ENCODE assay signal across 25 cellular contexts in the genomic region with DNA sequence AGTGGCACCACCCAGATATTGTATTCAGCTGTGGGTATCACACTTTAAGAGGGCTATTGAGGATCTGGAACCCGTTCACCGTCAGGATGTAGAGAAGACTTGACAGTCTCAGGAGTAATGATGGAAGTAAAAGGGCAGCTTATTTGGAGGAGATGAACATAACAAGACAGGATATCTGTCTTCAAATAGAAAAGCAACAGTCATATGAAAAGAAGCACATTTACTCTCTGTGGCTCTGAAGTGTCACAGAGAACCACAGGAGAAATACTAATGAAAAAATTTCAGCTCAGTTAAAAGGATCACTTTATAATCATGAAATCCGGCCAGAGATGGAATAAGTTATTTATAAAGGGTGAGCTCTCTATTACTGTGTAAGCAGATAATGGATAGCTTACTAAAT.
"Had no signal": no experiment of that assay in that cellular context is flagged by ENCODE, and none has a peak within 500 bp of the region (broad histone marks: within the 10 kb centered on the region; RNA-seq: fewer than 3 reads in every experiment).

No MANE protein-coding gene starts in this region.

- H3K36me3 Mint-ChIP-seq: mesothelial cell of epicardium; naive B cell; natural killer cell treated with Interleukin-12 subunit alpha and Interleukin-12 subunit beta and Interleukin-15 and Interleukin-18, amount 100 ng/mL, for 72 hours; neural progenitor cell; stimulated activated naive B cell treated with anti-CD40 and anti-IgM and Interleukin-4, amounts not matched to agents 10 μg/mL and 1 μg/mL and 100 μg/mL, for 72 hours had no signal

- H3K4me2 ChIP-seq: neural progenitor cell had no signal

- H3K9ac ChIP-seq: neural progenitor cell had no signal

- H3K9me3 ChIP-seq: colonic mucosa, esophagus muscularis mucosa, left lung, mucosa of descending colon, psoas muscle, sigmoid colon, spleen, stomach, thyroid gland, vagina had no signal

- H3K4me3 Mint-ChIP-seq: dendritic cell treated with granulocyte-macrophage colony-stimulating factor and Interleukin-4, amounts not matched to agents 40 ng/mL and 50 ng/mL, for 4 days; endodermal cell; mesothelial cell of epicardium; naive B cell; natural killer cell treated with Interleukin-12 subunit alpha and Interleukin-12 subunit beta and Interleukin-15 and Interleukin-18, amount 100 ng/mL, for 72 hours; neural progenitor cell; stimulated activated naive B cell treated with anti-CD40 and anti-IgM and Interleukin-4, amounts not matched to agents 10 μg/mL and 1 μg/mL and 100 μg/mL, for 72 hours had no signal

- H3K27ac Mint-ChIP-seq: dendritic cell treated with granulocyte-macrophage colony-stimulating factor and Interleukin-4, amounts not matched to agents 40 ng/mL and 50 ng/mL, for 4 days; endodermal cell; mesothelial cell of epicardium; natural killer cell treated with Interleukin-12 subunit alpha and Interleukin-12 subunit beta and Interleukin-15 and Interleukin-18, amount 100 ng/mL, for 72 hours; neural progenitor cell; stimulated activated naive B cell treated with anti-CD40 and anti-IgM and Interleukin-4, amounts not matched to agents 10 μg/mL and 1 μg/mL and 100 μg/mL, for 72 hours had no signal

- H3K4me3 ChIP-seq: colonic mucosa, esophagus muscularis mucosa, left lung, mucosa of descending colon, neural progenitor cell, psoas muscle, sigmoid colon, spleen, stomach, thyroid gland, vagina had no signal

- H3K36me3 ChIP-seq: colonic mucosa, esophagus muscularis mucosa, left lung, neural progenitor cell, sigmoid colon, spleen, stomach, thyroid gland, vagina had no signal

- H2AFZ ChIP-seq: neural progenitor cell had no signal

- ATAC-seq: left cardiac atrium; left lung; mucosa of descending colon; psoas muscle; right cardiac atrium; stimulated activated naive B cell treated with anti-CD40 and anti-IgM and Interleukin-4, amounts not matched to agents 10 μg/mL and 1 μg/mL and 100 μg/mL, for 72 hours had no signal

- H3K27ac ChIP-seq: colonic mucosa, esophagus muscularis mucosa, left lung, neural progenitor cell, psoas muscle, sigmoid colon, spleen, stomach, vagina had no signal

- H3K27me3 ChIP-seq: colonic mucosa, esophagus muscularis mucosa, left lung, neural progenitor cell, sigmoid colon, spleen, stomach, thyroid gland, vagina had no signal

- H3K9me3 Mint-ChIP-seq: dendritic cell treated with granulocyte-macrophage colony-stimulating factor and Interleukin-4, amounts not matched to agents 40 ng/mL and 50 ng/mL, for 4 days; endodermal cell; mesothelial cell of epicardium; naive B cell; natural killer cell treated with Interleukin-12 subunit alpha and Interleukin-12 subunit beta and Interleukin-15 and Interleukin-18, amount 100 ng/mL, for 72 hours; neural progenitor cell had no signal

- FAIRE-seq: endothelial cell of umbilical vein had no signal

- H3K27me3 Mint-ChIP-seq: dendritic cell treated with granulocyte-macrophage colony-stimulating factor and Interleukin-4, amounts not matched to agents 40 ng/mL and 50 ng/mL, for 4 days; naive B cell; stimulated activated naive B cell treated with anti-CD40 and anti-IgM and Interleukin-4, amounts not matched to agents 10 μg/mL and 1 μg/mL and 100 μg/mL, for 72 hours had no signal

- DNase-seq: colonic mucosa; effector CD8-positive, alpha-beta T cell; endodermal cell; left cardiac atrium; left lung; mesenchymal stem cell; mucosa of descending colon; naive B cell; posterior cingulate gyrus; psoas muscle; right cardiac atrium; sigmoid colon; spleen; stimulated activated CD4-positive, alpha-beta T cell treated with anti-CD3 and anti-CD28 coated beads, Interleukin-4, amount 100 ng/mL, for 4 hours; stimulated activated naive B cell treated with anti-CD40 and anti-IgM and Interleukin-4, amounts not matched to agents 10 μg/mL and 1 μg/mL and 100 μg/mL, for 72 hours; stomach; thyroid gland; trophoblast cell had no signal

- H3K4me1 ChIP-seq: colonic mucosa, left lung, psoas muscle, sigmoid colon, spleen, stomach had no signal
